In genomic region chr20:57555457-57556184, GRCh38 we compare ENCODE assay signal across 3 cellular contexts.
TF ChIP-seq lines count a peak whose summit lies in the region.

No MANE protein-coding gene starts in this region.

TF ChIP-seq in HEK293, 187 proteins besides CTCF, POLR2A, EP300 and RAD21:
- peak; percentile 87 for TF ChIP-seq ATF2 (tag by site-specific recombination; IDR thresholded peaks at IDR 0.05; ENCODE audit: low read depth)
- TF ChIP-seq ZNF366 (tag by site-specific recombination; conservative IDR thresholded peaks at IDR 0.05) = no peak
- 0 out of 2 replicates have a peak, but pooled peaks have one; percentile 20 for TF ChIP-seq ZNF335 (tag by site-specific recombination; conservative IDR thresholded peaks at IDR 0.05)
- peak; percentile 61 for TF ChIP-seq SP7 (tag by site-specific recombination; IDR thresholded peaks at IDR 0.05)
- TF ChIP-seq ZNF629 (tag by site-specific recombination; IDR thresholded peaks at IDR 0.05) = peak; percentile 52
- TF ChIP-seq ZBTB20 (tag by site-specific recombination; IDR thresholded peaks at IDR 0.05) = peak; percentile 69

TF ChIP-seq in K562, 482 proteins besides CTCF, POLR2A, EP300 and RAD21 (continues in another document):
- TF ChIP-seq ZNF518B (CRISPR knock-in tag; IDR thresholded peaks at IDR 0.05) = no peak
- TF ChIP-seq ATF7 (IDR thresholded peaks at IDR 0.05) = peak; percentile 89
- no peak for TF ChIP-seq RBM17 (IDR thresholded peaks at IDR 0.05; ENCODE audit: borderline replicate concordance, low read depth, low read length)
- TF ChIP-seq ZNF398 (CRISPR knock-in tag; IDR thresholded peaks at IDR 0.05) = no peak
- TF ChIP-seq ATF1 (CRISPR knock-in tag; IDR thresholded peaks at IDR 0.05) = no peak
- TF ChIP-seq ATF1 (tag; IDR thresholded peaks at IDR 0.05) = peak; percentile 70
- no peak for TF ChIP-seq JUND (IDR thresholded peaks at IDR 0.05; ENCODE audit: borderline replicate concordance, low read depth, low read length)
- TF ChIP-seq JUND (tag; IDR thresholded peaks at IDR 0.05; ENCODE audit: borderline replicate concordance, low read depth, low read length) = peak; percentile 64; the same call in 1 of the 3 replicates
- no peak for TF ChIP-seq SFPQ (IDR thresholded peaks at IDR 0.05; ENCODE audit: low read depth, low read length)
- no peak for TF ChIP-seq ZBED1 (IDR thresholded peaks at IDR 0.05)
- no peak for TF ChIP-seq SMAD2 (IDR thresholded peaks at IDR 0.05; ENCODE audit: low read depth, low read length)
- TF ChIP-seq SMARCA4 (IDR thresholded peaks at IDR 0.05) = no peak
- TF ChIP-seq MLLT1 (IDR thresholded peaks at IDR 0.05) = no peak
- TF ChIP-seq HDAC1 (IDR thresholded peaks at IDR 0.05) = no peak
- no peak for TF ChIP-seq MEIS2 (IDR thresholded peaks at IDR 0.05; ENCODE audit: partially characterized antibody)
- TF ChIP-seq ZNF445 (CRISPR knock-in tag; IDR thresholded peaks at IDR 0.05; ENCODE audit: low read depth) = no peak
- TF ChIP-seq ZEB2 (IDR thresholded peaks at IDR 0.05) = no peak
- no peak for TF ChIP-seq TAF7 (tag; IDR thresholded peaks at IDR 0.05)
- TF ChIP-seq PKNOX1 (IDR thresholded peaks at IDR 0.05) = no peak
- peak; percentile 62 for TF ChIP-seq CREM (IDR thresholded peaks at IDR 0.05; ENCODE audit: low read depth)

TF ChIP-seq in GM23338, 12 proteins besides CTCF, POLR2A, EP300 and RAD21:
- TF ChIP-seq POLR2AphosphoS5 (IDR thresholded peaks at IDR 0.05; ENCODE audit: low read depth) = no peak
- TF ChIP-seq NANOG (IDR thresholded peaks at IDR 0.05; ENCODE audit: borderline replicate concordance) = no peak
- TF ChIP-seq REST (IDR thresholded peaks at IDR 0.05; ENCODE audit: unreplicated experiment) = no peak
